1 cellular context compared by ENCODE assay signal in genomic region chr1:50968021-50968883, GRCh38.
TF ChIP-seq lines count a peak whose summit lies in the region.

No MANE protein-coding gene starts in this region.

TF ChIP-seq in K562, 482 proteins besides CTCF, POLR2A, EP300 and RAD21 (continued from another document and continues in another):
- TF ChIP-seq NUFIP1 (IDR thresholded peaks at IDR 0.05; ENCODE audit: partially characterized antibody) (no peak), MIER1 (IDR thresholded peaks at IDR 0.05; ENCODE audit: low read depth) (no peak), ZC3H4 (CRISPR knock-in tag; IDR thresholded peaks at IDR 0.05; ENCODE audit: borderline replicate concordance) (no peak), NR2F6 (CRISPR knock-in tag; IDR thresholded peaks at IDR 0.05) (no peak), RFX1 (IDR thresholded peaks at IDR 0.05) (no peak), CREB1 (IDR thresholded peaks at IDR 0.05) (peak; percentile 28), CREB1 (CRISPR knock-in tag; IDR thresholded peaks at IDR 0.05) (peak; percentile 71; the same call in 1 of the 2 replicates), KLF10 (CRISPR knock-in tag; IDR thresholded peaks at IDR 0.05) (no peak), E2F3 (CRISPR knock-in tag; IDR thresholded peaks at IDR 0.05) (peak; percentile 96), CHD4 (IDR thresholded peaks at IDR 0.05; ENCODE audit: insufficient read depth, insufficient replicate concordance, low read depth, low read length, poor library complexity, severe bottlenecking) (no peak), IRF2 (CRISPR knock-in tag; IDR thresholded peaks at IDR 0.05) (no peak), MTF1 (CRISPR knock-in tag; IDR thresholded peaks at IDR 0.05; ENCODE audit: borderline replicate concordance) (no peak), BRF1 (IDR thresholded peaks at IDR 0.05; ENCODE audit: borderline replicate concordance, extremely low read depth, insufficient read length) (no peak), POLR2H (tag; IDR thresholded peaks at IDR 0.05; ENCODE audit: low read depth) (peak; percentile 89), ZNF609 (CRISPR knock-in tag; IDR thresholded peaks at IDR 0.05; ENCODE audit: borderline replicate concordance) (no peak), ZNF592 (IDR thresholded peaks at IDR 0.05) (peak; percentile 87), ATF6 (CRISPR knock-in tag; IDR thresholded peaks at IDR 0.05) (peak; percentile 92), PCBP1 (IDR thresholded peaks at IDR 0.05; ENCODE audit: low read depth, low read length, poor library complexity, severe bottlenecking) (no peak), ZNF77 (CRISPR knock-in tag; IDR thresholded peaks at IDR 0.05) (no peak), POLR2AphosphoS2 (IDR thresholded peaks at IDR 0.05; ENCODE audit: low read length) (no peak), FUS (optimal IDR thresholded peaks at IDR 0.05; ENCODE audit: low read depth, low read length) (no peak), DMBX1 (CRISPR knock-in tag; IDR thresholded peaks at IDR 0.05; ENCODE audit: borderline replicate concordance) (peak; percentile 71; the same call in 1 of the 2 replicates), TCFL5 (CRISPR knock-in tag; conservative IDR thresholded peaks at IDR 0.05) (no peak), CBFA2T2 (conservative IDR thresholded peaks at IDR 0.05) (no peak), FOXA3 (CRISPR knock-in tag; conservative IDR thresholded peaks at IDR 0.05 in 1 of 2, IDR thresholded peaks at IDR 0.05 in 1 of 2) (no peak; a peak in 1 of 4 replicates), ELF2 (CRISPR knock-in tag; IDR thresholded peaks at IDR 0.05) (0 out of 2 replicates have a peak, but pooled peaks have one; percentile 12), ELF1 (tag; IDR thresholded peaks at IDR 0.05) (no peak), ZNF589 (CRISPR knock-in tag; IDR thresholded peaks at IDR 0.05; ENCODE audit: low read depth) (peak; percentile 53; the same call in 1 of the 2 replicates), NCOA4 (IDR thresholded peaks at IDR 0.05; ENCODE audit: partially characterized antibody) (no peak), MYC (IDR thresholded peaks at IDR 0.05; ENCODE audit: low read depth, low read length) (peak; percentile 85), MYC (CRISPR knock-in tag; IDR thresholded peaks at IDR 0.05; ENCODE audit: borderline replicate concordance, low read depth) (peak; percentile 69; the same call in 1 of the 2 replicates), EP400 (IDR thresholded peaks at IDR 0.05) (peak; percentile 89), PYGO2 (tag; IDR thresholded peaks at IDR 0.05) (0 out of 2 replicates have a peak, but pooled peaks have one; percentile 51), TGIF2 (CRISPR knock-in tag; IDR thresholded peaks at IDR 0.05) (no peak), ZNF224 (CRISPR knock-in tag; IDR thresholded peaks at IDR 0.05) (no peak), TEAD2 (tag; IDR thresholded peaks at IDR 0.05) (no peak), ATF3 (IDR thresholded peaks at IDR 0.05) (no peak), ATF3 (CRISPR knock-in tag; conservative IDR thresholded peaks at IDR 0.05) (peak; percentile 58; the same call in 1 of the 2 replicates), U2AF2 (optimal IDR thresholded peaks at IDR 0.05; ENCODE audit: low read depth, low read length) (no peak), ZFP91 (CRISPR knock-in tag; IDR thresholded peaks at IDR 0.05) (no peak)
- TF ChIP-seq, protein P1, sequence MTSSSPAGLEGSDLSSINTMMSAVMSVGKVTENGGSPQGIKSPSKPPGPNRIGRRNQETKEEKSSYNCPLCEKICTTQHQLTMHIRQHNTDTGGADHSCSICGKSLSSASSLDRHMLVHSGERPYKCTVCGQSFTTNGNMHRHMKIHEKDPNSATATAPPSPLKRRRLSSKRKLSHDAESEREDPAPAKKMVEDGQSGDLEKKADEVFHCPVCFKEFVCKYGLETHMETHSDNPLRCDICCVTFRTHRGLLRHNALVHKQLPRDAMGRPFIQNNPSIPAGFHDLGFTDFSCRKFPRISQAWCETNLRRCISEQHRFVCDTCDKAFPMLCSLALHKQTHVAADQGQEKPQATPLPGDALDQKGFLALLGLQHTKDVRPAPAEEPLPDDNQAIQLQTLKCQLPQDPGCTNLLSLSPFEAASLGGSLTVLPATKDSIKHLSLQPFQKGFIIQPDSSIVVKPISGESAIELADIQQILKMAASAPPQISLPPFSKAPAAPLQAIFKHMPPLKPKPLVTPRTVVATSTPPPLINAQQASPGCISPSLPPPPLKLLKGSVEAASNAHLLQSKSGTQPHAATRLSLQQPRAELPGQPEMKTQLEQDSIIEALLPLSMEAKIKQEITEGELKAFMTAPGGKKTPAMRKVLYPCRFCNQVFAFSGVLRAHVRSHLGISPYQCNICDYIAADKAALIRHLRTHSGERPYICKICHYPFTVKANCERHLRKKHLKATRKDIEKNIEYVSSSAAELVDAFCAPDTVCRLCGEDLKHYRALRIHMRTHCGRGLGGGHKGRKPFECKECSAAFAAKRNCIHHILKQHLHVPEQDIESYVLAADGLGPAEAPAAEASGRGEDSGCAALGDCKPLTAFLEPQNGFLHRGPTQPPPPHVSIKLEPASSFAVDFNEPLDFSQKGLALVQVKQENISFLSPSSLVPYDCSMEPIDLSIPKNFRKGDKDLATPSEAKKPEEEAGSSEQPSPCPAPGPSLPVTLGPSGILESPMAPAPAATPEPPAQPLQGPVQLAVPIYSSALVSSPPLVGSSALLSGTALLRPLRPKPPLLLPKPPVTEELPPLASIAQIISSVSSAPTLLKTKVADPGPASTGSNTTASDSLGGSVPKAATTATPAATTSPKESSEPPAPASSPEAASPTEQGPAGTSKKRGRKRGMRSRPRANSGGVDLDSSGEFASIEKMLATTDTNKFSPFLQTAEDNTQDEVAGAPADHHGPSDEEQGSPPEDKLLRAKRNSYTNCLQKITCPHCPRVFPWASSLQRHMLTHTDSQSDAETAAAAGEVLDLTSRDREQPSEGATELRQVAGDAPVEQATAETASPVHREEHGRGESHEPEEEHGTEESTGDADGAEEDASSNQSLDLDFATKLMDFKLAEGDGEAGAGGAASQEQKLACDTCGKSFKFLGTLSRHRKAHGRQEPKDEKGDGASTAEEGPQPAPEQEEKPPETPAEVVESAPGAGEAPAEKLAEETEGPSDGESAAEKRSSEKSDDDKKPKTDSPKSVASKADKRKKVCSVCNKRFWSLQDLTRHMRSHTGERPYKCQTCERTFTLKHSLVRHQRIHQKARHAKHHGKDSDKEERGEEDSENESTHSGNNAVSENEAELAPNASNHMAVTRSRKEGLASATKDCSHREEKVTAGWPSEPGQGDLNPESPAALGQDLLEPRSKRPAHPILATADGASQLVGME (CRISPR knock-in tag; IDR thresholded peaks at IDR 0.05) = peak; percentile 66
- TF ChIP-seq, protein P2, sequence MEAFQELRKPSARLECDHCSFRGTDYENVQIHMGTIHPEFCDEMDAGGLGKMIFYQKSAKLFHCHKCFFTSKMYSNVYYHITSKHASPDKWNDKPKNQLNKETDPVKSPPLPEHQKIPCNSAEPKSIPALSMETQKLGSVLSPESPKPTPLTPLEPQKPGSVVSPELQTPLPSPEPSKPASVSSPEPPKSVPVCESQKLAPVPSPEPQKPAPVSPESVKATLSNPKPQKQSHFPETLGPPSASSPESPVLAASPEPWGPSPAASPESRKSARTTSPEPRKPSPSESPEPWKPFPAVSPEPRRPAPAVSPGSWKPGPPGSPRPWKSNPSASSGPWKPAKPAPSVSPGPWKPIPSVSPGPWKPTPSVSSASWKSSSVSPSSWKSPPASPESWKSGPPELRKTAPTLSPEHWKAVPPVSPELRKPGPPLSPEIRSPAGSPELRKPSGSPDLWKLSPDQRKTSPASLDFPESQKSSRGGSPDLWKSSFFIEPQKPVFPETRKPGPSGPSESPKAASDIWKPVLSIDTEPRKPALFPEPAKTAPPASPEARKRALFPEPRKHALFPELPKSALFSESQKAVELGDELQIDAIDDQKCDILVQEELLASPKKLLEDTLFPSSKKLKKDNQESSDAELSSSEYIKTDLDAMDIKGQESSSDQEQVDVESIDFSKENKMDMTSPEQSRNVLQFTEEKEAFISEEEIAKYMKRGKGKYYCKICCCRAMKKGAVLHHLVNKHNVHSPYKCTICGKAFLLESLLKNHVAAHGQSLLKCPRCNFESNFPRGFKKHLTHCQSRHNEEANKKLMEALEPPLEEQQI (IDR thresholded peaks at IDR 0.05) = peak; percentile 29; the same call in 1 of the 2 replicates
